In genomic region chr1:209884665-209885117, GRCh38 we compare ENCODE assay signal across 8 cellular contexts. TPM values are rescaled to one million over a fixed set of nuclear protein-coding genes. Genes with fewer than 3 reads are reported as not detected.
A peak's percentile ranks its signal among the peaks of the same experiment; 100 is the strongest.
DNase-seq lines count a peak whose midpoint lies in the region; ATAC-seq, FAIRE-seq and TF ChIP-seq lines count a peak whose summit lies in the region.

No MANE protein-coding gene starts in this region.

- no peak overlapping the region for H3K4me3 ChIP-seq in CD4-positive, CD25-positive, alpha-beta regulatory T cell (ENCODE audit: low read depth, low read length)
- no peak overlapping the region for H3K4me3 ChIP-seq in gastroesophageal sphincter
- no peak overlapping the region for H3K4me3 ChIP-seq in CD8-positive, alpha-beta memory T cell (ENCODE audit: low read length)

- TF ChIP-seq POLR2A in gastroesophageal sphincter (IDR thresholded peaks at IDR 0.05), result no peak

- POLR2A ChIA-PET in CD8-positive, alpha-beta memory T cell (lab: Charles Lee), result no interaction called here

- H3K27me3 ChIP-seq in CD4-positive, CD25-positive, alpha-beta regulatory T cell (ENCODE audit: control insufficient read depth, insufficient read depth, low read length), result peaks cover 5% of the 10 kb centered on the region
- H3K27me3 ChIP-seq in gastroesophageal sphincter, result peaks cover 18% of the 10 kb centered on the region
- no peaks in the 10 kb centered on the region for H3K27me3 ChIP-seq in CD8-positive, alpha-beta memory T cell (ENCODE audit: insufficient read depth, low read length, poor library complexity, severe bottlenecking)

- H3K4me3 Mint-ChIP-seq in CD4-positive, CD25-positive, alpha-beta regulatory T cell, result no peak overlapping the region
- no peak overlapping the region for H3K4me3 Mint-ChIP-seq in CD8-positive, alpha-beta memory T cell

- no peak for TF ChIP-seq EP300 in gastroesophageal sphincter (IDR thresholded peaks at IDR 0.05)

- H3K27me3 Mint-ChIP-seq in CD4-positive, CD25-positive, alpha-beta regulatory T cell, result peaks cover 13% of the 10 kb centered on the region
- peaks cover 22 to 63% of the 10 kb centered on the region in 2 donors for H3K27me3 Mint-ChIP-seq in CD8-positive, alpha-beta memory T cell

- no peaks in the 10 kb centered on the region for H3K4me1 Mint-ChIP-seq in CD4-positive, CD25-positive, alpha-beta regulatory T cell
- H3K4me1 Mint-ChIP-seq in CD8-positive, alpha-beta memory T cell, result no peaks in the 10 kb centered on the region

- no peak overlapping the region for H3K27ac ChIP-seq in CD4-positive, CD25-positive, alpha-beta regulatory T cell (ENCODE audit: insufficient read depth, low read length, poor library complexity, severe bottlenecking)
- H3K27ac ChIP-seq in gastroesophageal sphincter, result no peak overlapping the region
- no peak overlapping the region for H3K27ac ChIP-seq in CD8-positive, alpha-beta memory T cell (ENCODE audit: low read depth, low read length)

- no peaks in the 10 kb centered on the region for H3K36me3 Mint-ChIP-seq in CD4-positive, CD25-positive, alpha-beta regulatory T cell
- no peaks in the 10 kb centered on the region for H3K36me3 Mint-ChIP-seq in CD8-positive, alpha-beta memory T cell

- H3K4me1 ChIP-seq in CD4-positive, CD25-positive, alpha-beta regulatory T cell (ENCODE audit: control insufficient read depth, insufficient read depth, low read length, poor library complexity, severe bottlenecking), result no peaks in the 10 kb centered on the region
- no peaks in the 10 kb centered on the region for H3K4me1 ChIP-seq in gastroesophageal sphincter
- H3K4me1 ChIP-seq in CD8-positive, alpha-beta memory T cell (ENCODE audit: insufficient read depth, low read length), result no peaks in the 10 kb centered on the region

- 7% methylated on average over 2 of the region's 2 CpGs; no CpG with 5 or more reads in 1 of the 2 donors for WGBS in gastroesophageal sphincter (ENCODE audit: low coverage in 1 of 2), 2 donors

- ATAC-seq in CD4-positive, CD25-positive, alpha-beta regulatory T cell (ENCODE audit: low read depth in 2 of 2), result peak; percentile 50 to 67
- ATAC-seq in GM19463 (IDR thresholded peaks at IDR 0.05; ENCODE audit: unreplicated experiment) (peak; percentile 98), HG03469 (IDR thresholded peaks at IDR 0.05; ENCODE audit: unreplicated experiment) (peak; percentile 98), gastroesophageal sphincter (peak; percentile 80)

- H3K36me3 ChIP-seq in CD4-positive, CD25-positive, alpha-beta regulatory T cell (ENCODE audit: control insufficient read depth, insufficient read depth, low read length), result no peaks in the 10 kb centered on the region
- no peaks in the 10 kb centered on the region for H3K36me3 ChIP-seq in gastroesophageal sphincter
- no peaks in the 10 kb centered on the region for H3K36me3 ChIP-seq in CD8-positive, alpha-beta memory T cell (ENCODE audit: insufficient read depth, low read length)

- no peak overlapping the region for H3K27ac Mint-ChIP-seq in CD4-positive, CD25-positive, alpha-beta regulatory T cell
- no peak overlapping the region for H3K27ac Mint-ChIP-seq in CD8-positive, alpha-beta memory T cell

- H3K9me3 ChIP-seq in CD4-positive, CD25-positive, alpha-beta regulatory T cell (ENCODE audit: control insufficient read depth in 2 of 2, low read length in 2 of 2), result no peaks in the 10 kb centered on the region
- H3K9me3 ChIP-seq in gastroesophageal sphincter, result no peaks in the 10 kb centered on the region
- no peaks in the 10 kb centered on the region for H3K9me3 ChIP-seq in CD8-positive, alpha-beta memory T cell (ENCODE audit: low read length)

- no peaks in the 10 kb centered on the region for H3K9me3 Mint-ChIP-seq in CD4-positive, CD25-positive, alpha-beta regulatory T cell
- H3K9me3 Mint-ChIP-seq in CD8-positive, alpha-beta memory T cell, result peaks cover 0 to 2% (median 0%) of the 10 kb centered on the region in 5 donors

- FAIRE-seq in GM19239 (lab: Jason Lieb, UNC), result no peak

- CTCF ChIA-PET in CD8-positive, alpha-beta memory T cell (lab: Charles Lee), result no interaction called here

- peak in 1 of 3 donors; percentile 20 for DNase-seq in CD4-positive, CD25-positive, alpha-beta regulatory T cell
- DNase-seq in activated CD4-positive, CD25-positive, alpha-beta regulatory T cell treated with anti-CD3 and anti-CD28 coated beads, Interleukin-2, amount 50 U/mL, for 72 hours, result peak; percentile 39
- DNase-seq in stimulated activated CD4-positive, alpha-beta T cell treated with anti-CD3 and anti-CD28 coated beads, Interleukin-2, amount 100 ng/mL, for 4 hours (ENCODE audit: low read depth), result peak; percentile 7
- DNase-seq in CD8-positive, alpha-beta memory T cell, result no peak
- no peak for DNase-seq in GM19239 (ENCODE audit: insufficient read length, low spot score)

- TF ChIP-seq CTCF in gastroesophageal sphincter (IDR thresholded peaks at IDR 0.05), result no peak

RNA-seq across cellular contexts. Expression of gene SYT14, which starts 53.3 kb away (rescaled TPM):
- not detected for total RNA-seq in CD4-positive, CD25-positive, alpha-beta regulatory T cell
- not detected for polyA plus RNA-seq in CD4-positive, CD25-positive, alpha-beta regulatory T cell
- under 1 TPM in 2 of 4 donors, not detected in 2; under 0.01 to 0.27 TPM for total RNA-seq in gastroesophageal sphincter
- not detected for total RNA-seq in CD8-positive, alpha-beta memory T cell
- polyA plus RNA-seq in CD8-positive, alpha-beta memory T cell, result not detected

RNA-seq across cellular contexts. Expression of gene UTP25, which starts 56.9 kb away (rescaled TPM):
- total RNA-seq in CD4-positive, CD25-positive, alpha-beta regulatory T cell, result 7.4 TPM
- 1 to 10 TPM; 2.4 to 4.3 (median 3.1) TPM for polyA plus RNA-seq in CD4-positive, CD25-positive, alpha-beta regulatory T cell
- total RNA-seq in gastroesophageal sphincter, result 1 to 10 TPM; 4.5 to 8.7 (median 8.0) TPM
- total RNA-seq in CD8-positive, alpha-beta memory T cell, result 10 to 100 TPM; 14.9 to 15.2 TPM
- polyA plus RNA-seq in CD8-positive, alpha-beta memory T cell, result 4.9 TPM

Comparison
In these comparisons a context has a peak if more than half of its experiments do, and no peak if none do; other contexts are left out.
1. DNase-seq: peak in activated CD4-positive, CD25-positive, alpha-beta regulatory T cell treated with anti-CD3 and anti-CD28 coated beads, Interleukin-2, amount 50 U/mL, for 72 hours (single experiment) and stimulated activated CD4-positive, alpha-beta T cell treated with anti-CD3 and anti-CD28 coated beads, Interleukin-2, amount 100 ng/mL, for 4 hours (single experiment); none in CD8-positive, alpha-beta memory T cell (0 of 5) and GM19239 (single experiment).
2. Peak in every context shown above with its lines, with median percentiles within 50 percentile points of each other: ATAC-seq.